ENCODE assay signal across 14 cellular contexts in the genomic region with DNA sequence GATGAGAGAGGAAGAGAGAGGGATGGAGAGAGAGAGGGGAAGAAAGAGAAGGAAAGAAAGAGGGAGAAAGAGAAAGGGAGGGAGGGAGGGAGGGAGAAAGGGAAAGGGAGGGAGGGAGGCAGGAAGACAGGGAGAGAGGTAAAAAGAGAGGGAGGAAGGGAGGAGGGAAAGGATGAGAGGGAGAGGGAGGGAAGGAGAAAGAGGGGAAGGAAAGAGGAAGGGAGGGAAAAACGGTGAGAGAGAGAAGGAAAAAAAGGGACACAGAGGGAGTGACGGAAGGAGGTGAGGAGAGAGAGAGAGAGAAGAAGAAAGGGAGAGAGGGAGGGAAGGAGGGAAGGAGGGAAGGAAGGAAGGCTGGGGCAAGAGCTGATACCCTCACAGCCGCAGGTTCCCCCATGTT. TPM values are rescaled to one million over a fixed set of nuclear protein-coding genes. Genes with fewer than 3 reads are reported as not detected.
DNase-seq lines count a peak whose midpoint lies in the region; ATAC-seq and TF ChIP-seq lines count a peak whose summit lies in the region.
"Had no signal": no experiment of that assay in that cellular context is flagged by ENCODE, and none has a peak within 500 bp of the region (broad histone marks: within the 10 kb centered on the region; RNA-seq: fewer than 3 reads in every experiment).

No MANE protein-coding gene starts in this region.

- no peak overlapping the region for H3K4me3 Mint-ChIP-seq in activated naive CD8-positive, alpha-beta T cell treated with anti-CD3 and anti-CD28 coated beads for 36 hours
- peak overlapping the region in 1 of 10 donors; percentile 50 for H3K4me3 Mint-ChIP-seq in naive thymus-derived CD4-positive, alpha-beta T cell
- H3K4me3 Mint-ChIP-seq: neural progenitor cell had no signal

- CTCF ChIA-PET in naive thymus-derived CD4-positive, alpha-beta T cell (lab: Charles Lee): no interaction called here

- H3K9me3 ChIP-seq in right cardiac atrium (ENCODE audit: control insufficient read depth, low read length): no peaks in the 10 kb centered on the region
- H3K9me3 ChIP-seq in naive thymus-derived CD4-positive, alpha-beta T cell (ENCODE audit: control insufficient read depth in 2 of 3, low read length in 3 of 3): no peaks in the 10 kb centered on the region
- no peaks in the 10 kb centered on the region for H3K9me3 ChIP-seq in vagina

- TF ChIP-seq POLR2A in vagina (IDR thresholded peaks at IDR 0.05): no peak

- no peak overlapping the region for H3K4me3 ChIP-seq in right cardiac atrium (ENCODE audit: low read length)
- H3K4me3 ChIP-seq in naive thymus-derived CD4-positive, alpha-beta T cell (ENCODE audit: low read length): no peak overlapping the region
- H3K4me3 ChIP-seq in vagina: no peak overlapping the region
- H3K4me3 ChIP-seq in H7 (ENCODE audit: insufficient read depth, low read depth, low read length): no peak overlapping the region
- H3K4me3 ChIP-seq: neural progenitor cell had no signal

- TF ChIP-seq CTCF in vagina (IDR thresholded peaks at IDR 0.05): no peak

- H3K4me1 Mint-ChIP-seq in activated naive CD8-positive, alpha-beta T cell treated with anti-CD3 and anti-CD28 coated beads for 36 hours: peaks cover 47% of the 10 kb centered on the region
- peaks cover 44 to 75% (median 61%) of the 10 kb centered on the region in 7 donors for H3K4me1 Mint-ChIP-seq in naive thymus-derived CD4-positive, alpha-beta T cell

- peaks cover 14% of the 10 kb centered on the region for H3K4me1 ChIP-seq in right cardiac atrium (ENCODE audit: control insufficient read depth, insufficient read depth, low read length)
- H3K4me1 ChIP-seq in naive thymus-derived CD4-positive, alpha-beta T cell (ENCODE audit: control insufficient read depth in 2 of 2, insufficient read depth in 2 of 2, low read length in 2 of 2): peaks cover 12 to 21% of the 10 kb centered on the region in 2 donors
- peaks cover 36% of the 10 kb centered on the region for H3K4me1 ChIP-seq in vagina

- POLR2A ChIA-PET in naive thymus-derived CD4-positive, alpha-beta T cell (lab: Charles Lee): interaction anchor here (0.6 kb wide), 1 partner anchor 9 kb away, joined by 3 read pairs; no protein-coding TSS in a partner anchor

- no peak for DNase-seq in right cardiac atrium
- no peak for DNase-seq in left ventricle myocardium superior
- no peak for DNase-seq in activated naive CD8-positive, alpha-beta T cell treated with anti-CD3 and anti-CD28 coated beads for 36 hours
- DNase-seq in naive thymus-derived CD4-positive, alpha-beta T cell: no peak
- no peak for DNase-seq in vagina (ENCODE audit: extremely low spot score in 2 of 2)
- no peak for DNase-seq in HuH-7 (ENCODE audit: low spot score)
- DNase-seq in H7: no peak
- DNase-seq: activated CD8-positive, alpha-beta memory T cell treated with anti-CD3 and anti-CD28 coated beads for 24 hours; activated gamma-delta T cell treated with Interleukin-2 at 50 U/mL for 16 hours; islet precursor cell; NCI-H1436; RPMI8226 had no signal

- no peaks in the 10 kb centered on the region for H3K36me3 ChIP-seq in naive thymus-derived CD4-positive, alpha-beta T cell (ENCODE audit: control insufficient read depth in 2 of 3, insufficient read depth in 3 of 3, low read length in 3 of 3)
- no peaks in the 10 kb centered on the region for H3K36me3 ChIP-seq in vagina
- peaks cover 2% of the 10 kb centered on the region; the same call in 1 of the 2 replicates for H3K36me3 ChIP-seq in H7 (replicated peaks; ENCODE audit: control insufficient read depth, insufficient read depth, low read length)
- H3K36me3 ChIP-seq: neural progenitor cell had no signal

- peaks cover 40% of the 10 kb centered on the region for H3K36me3 Mint-ChIP-seq in activated naive CD8-positive, alpha-beta T cell treated with anti-CD3 and anti-CD28 coated beads for 36 hours
- peaks cover 0 to 28% (median 4%) of the 10 kb centered on the region in 5 donors for H3K36me3 Mint-ChIP-seq in naive thymus-derived CD4-positive, alpha-beta T cell

- no peaks in the 10 kb centered on the region for H3K27me3 ChIP-seq in right cardiac atrium (ENCODE audit: control insufficient read depth, insufficient read depth)
- no peaks in the 10 kb centered on the region for H3K27me3 ChIP-seq in naive thymus-derived CD4-positive, alpha-beta T cell (ENCODE audit: control insufficient read depth in 2 of 2, insufficient read depth in 2 of 2, low read length in 2 of 2)
- no peaks in the 10 kb centered on the region for H3K27me3 ChIP-seq in vagina
- no peaks in the 10 kb centered on the region for H3K27me3 ChIP-seq in H7 (ENCODE audit: control insufficient read depth, insufficient read depth, low read length)
- H3K27me3 ChIP-seq: neural progenitor cell had no signal

- peak overlapping the region; percentile 78 for H3K27ac ChIP-seq in right cardiac atrium (ENCODE audit: low read length)
- no peak overlapping the region for H3K27ac ChIP-seq in naive thymus-derived CD4-positive, alpha-beta T cell (ENCODE audit: low read depth, low read length)
- H3K27ac ChIP-seq in vagina: peak overlapping the region; percentile 68
- H3K27ac ChIP-seq: neural progenitor cell had no signal

- 75% methylated on average over 3 of the region's 3 CpGs for WGBS in right cardiac atrium

- H3K27ac Mint-ChIP-seq in activated naive CD8-positive, alpha-beta T cell treated with anti-CD3 and anti-CD28 coated beads for 36 hours: peak overlapping the region; percentile 34
- peak overlapping the region in 7 of 9 donors; percentile 51 to 87 (median 65) for H3K27ac Mint-ChIP-seq in naive thymus-derived CD4-positive, alpha-beta T cell
- H3K27ac Mint-ChIP-seq: neural progenitor cell had no signal

- ATAC-seq in right cardiac atrium (no peak), left ventricle myocardium superior (no peak), HG03521 (IDR thresholded peaks at IDR 0.05; ENCODE audit: unreplicated experiment) (no peak)
- ATAC-seq in naive thymus-derived CD4-positive, alpha-beta T cell: no peak

- intact Hi-C loops in right cardiac atrium (cut with DNase I): no loop called here
- intact Hi-C loops in left ventricle myocardium superior (cut with micrococcal nuclease): no loop called here
- intact Hi-C loops in naive thymus-derived CD4-positive, alpha-beta T cell (cut with micrococcal nuclease): no loop called here
- intact Hi-C loops in vagina (cut with DNase I): no loop called here

- no peaks in the 10 kb centered on the region for H3K9me3 Mint-ChIP-seq in activated naive CD8-positive, alpha-beta T cell treated with anti-CD3 and anti-CD28 coated beads for 36 hours
- H3K9me3 Mint-ChIP-seq in naive thymus-derived CD4-positive, alpha-beta T cell: no peaks in the 10 kb centered on the region

- H3K27me3 Mint-ChIP-seq in activated naive CD8-positive, alpha-beta T cell treated with anti-CD3 and anti-CD28 coated beads for 36 hours: no peaks in the 10 kb centered on the region
- no peaks in the 10 kb centered on the region for H3K27me3 Mint-ChIP-seq in naive thymus-derived CD4-positive, alpha-beta T cell

RNA-seq across cellular contexts. Expression of gene FOXN3, which starts 56.8 kb away (rescaled TPM):
- total RNA-seq in right cardiac atrium (100 to 1,000 TPM; 116 to 146 (median 125) TPM), left ventricle myocardium superior (134 TPM), vagina (111 TPM)
- 31.5 TPM for polyA plus RNA-seq in right cardiac atrium
- 10 to 100 TPM; 80.1 to 82.4 TPM for total RNA-seq in activated naive CD8-positive, alpha-beta T cell treated with anti-CD3 and anti-CD28 coated beads for 36 hours
- total RNA-seq in naive thymus-derived CD4-positive, alpha-beta T cell: 100 to 1,000 TPM; 103 to 192 (median 149) TPM
- 100 to 1,000 TPM; 120 to 156 TPM for polyA plus RNA-seq in naive thymus-derived CD4-positive, alpha-beta T cell
- total RNA-seq in H7 (2014; rRNA removed; shearing (Covaris generic)): 64.6 and 93.6 TPM in 2 replicates
